In the genomic region with DNA sequence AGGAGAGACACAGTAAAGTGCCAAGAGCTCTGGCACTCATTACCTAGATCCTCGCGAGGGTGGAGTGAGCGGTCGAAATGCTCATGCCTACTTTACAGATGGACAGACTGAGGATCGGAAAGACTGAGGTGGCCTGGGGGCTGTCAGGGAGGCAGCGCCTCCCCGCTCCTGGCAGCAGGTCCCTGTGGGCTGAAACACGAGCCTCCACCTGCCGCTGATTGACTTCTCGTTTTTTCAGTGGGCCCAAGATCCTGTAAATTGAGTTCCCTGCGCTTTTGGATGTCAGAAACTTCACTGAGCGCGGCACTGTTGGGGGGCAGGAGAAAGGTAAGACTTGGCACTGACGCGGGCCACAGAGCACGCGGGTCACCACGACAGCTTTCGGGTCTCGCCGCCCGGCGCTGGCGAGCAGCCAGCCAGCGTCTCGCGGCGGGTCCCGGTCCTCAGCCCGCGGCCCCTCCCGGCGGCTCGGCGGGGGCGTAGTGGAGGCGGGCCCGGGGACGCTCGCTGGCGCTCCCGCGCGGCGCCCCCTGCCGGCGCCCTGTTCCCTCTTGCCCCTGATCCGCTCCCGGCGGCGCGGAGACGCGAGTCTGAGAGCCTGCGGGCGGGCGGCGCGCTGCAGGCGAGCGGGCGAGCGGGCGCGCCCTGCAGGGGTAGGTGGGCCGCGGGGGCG, we compare ENCODE assay signal across 8 cellular contexts. TPM values are rescaled to one million over a fixed set of nuclear protein-coding genes. Genes with fewer than 3 reads are reported as not detected.
DNase-seq lines count a peak whose midpoint lies in the region; ATAC-seq and TF ChIP-seq lines count a peak whose summit lies in the region.

No MANE protein-coding gene starts in this region.

- no TSS peak for BruUV-seq in HCT116 (replicated peaks; lab: Mats Ljungman, UMichigan)

- in situ Hi-C loops in astrocyte of the spinal cord (cut with HindIII; ENCODE audit: low sequenced_read_pairs): no loop called here

- peaks cover 11% of the 10 kb centered on the region; the same call in 1 of the 2 replicates for H4K20me1 ChIP-seq in DND-41 (ENCODE audit: insufficient read depth, low read length)
- H4K20me1 ChIP-seq in HCT116 (ENCODE audit: insufficient read depth): no peaks in the 10 kb centered on the region

- H2AFZ ChIP-seq in DND-41 (ENCODE audit: low read depth, low read length) (peak overlapping the region; percentile 95), HCT116 (ENCODE audit: low read depth, low read length, poor library complexity, severe bottlenecking) (peak overlapping the region; percentile 87)

- H3K4me3 ChIP-seq in DND-41 (ENCODE audit: low read depth in 1 of 2, low read length in 2 of 2) (peak overlapping the region; percentile 46 to 84), HCT116 (replicated peaks in 1 of 2; ENCODE audit: low read depth in 1 of 2, low read length in 2 of 2) (peak overlapping the region; percentile 51 to 59), astrocyte of the spinal cord (ENCODE audit: low read depth, low read length) (peak overlapping the region; percentile 47), iPS-18c (ENCODE audit: insufficient read depth, low read depth, low read length) (peak overlapping the region; percentile 64), skin epidermis (peak overlapping the region; percentile 1 to 68 (median 30))

- ATAC-seq in DND-41 (ENCODE audit: insufficient read depth, low read depth) (peak; percentile 86), HCT116 (peak; percentile 92), HG03196 (IDR thresholded peaks at IDR 0.05; ENCODE audit: unreplicated experiment) (no peak)

- H3K9me3 ChIP-seq in DND-41 (ENCODE audit: insufficient read depth, low read length, severe bottlenecking) (no peaks in the 10 kb centered on the region), HCT116 (ENCODE audit: control insufficient read depth in 1 of 2, insufficient read depth in 1 of 2, low read depth in 1 of 2, low read length in 2 of 2) (no peaks in the 10 kb centered on the region), iPS-18c (ENCODE audit: control insufficient read depth, insufficient read depth, low read length) (peaks cover 2% of the 10 kb centered on the region)

- H3K4me2 ChIP-seq in DND-41 (ENCODE audit: insufficient read depth, low read length): peak overlapping the region; percentile 76
- peak overlapping the region; percentile 93 for H3K4me2 ChIP-seq in HCT116 (ENCODE audit: low read length)

- DNase-seq in DND-41 (peak; percentile 91), HCT116 (ENCODE audit: low read depth, low spot score) (peak; percentile 51), NCI-H1436 (lab: John Stamatoyannopoulos, UW) (peak; percentile 92), T-helper 22 cell (ENCODE audit: low read depth) (peak; percentile 51), astrocyte of the spinal cord (ENCODE audit: low read depth, low spot score) (peak; percentile 49)

- H3K36me3 ChIP-seq in DND-41 (ENCODE audit: insufficient read depth, low read length) (no peaks in the 10 kb centered on the region), HCT116 (ENCODE audit: control insufficient read depth in 1 of 2, insufficient read depth in 2 of 2, low read length in 2 of 2) (no peaks in the 10 kb centered on the region)

- H3K9me2 ChIP-seq in HCT116 (ENCODE audit: insufficient read depth): no peaks in the 10 kb centered on the region

- intact Hi-C loops in HCT116 (cut with micrococcal nuclease): loop anchor here (2.0 kb wide), 1 partner anchor 58 kb away; no protein-coding TSS in a partner anchor

- CTCF ChIA-PET in HCT116 (lab: Charles Lee): interaction anchor here (0.6 kb wide), 1 partner anchor 9 kb away, joined by 3 read pairs; no protein-coding TSS in a partner anchor

- H3K27me3 ChIP-seq in DND-41 (ENCODE audit: insufficient read depth, low read length, poor library complexity) (no peaks in the 10 kb centered on the region), HCT116 (ENCODE audit: insufficient read depth, low read length) (no peaks in the 10 kb centered on the region)

- H3K4me1 ChIP-seq in DND-41 (ENCODE audit: insufficient read depth, low read length) (peaks cover 34% of the 10 kb centered on the region), HCT116 (ENCODE audit: control insufficient read depth in 1 of 2, insufficient read depth in 2 of 2, low read length in 2 of 2) (peaks cover 5 to 13% of the 10 kb centered on the region in 2 experiments; a peak in 3 of 4 replicates)

- RAD21 ChIA-PET in HCT116 (lab: Charles Lee; ENCODE audit: low non-redundant PET in 1 of 2, low total read pairs in 2 of 2, uncharacterized antibody in 2 of 2, unreplicated experiment in 2 of 2): no interaction called here

- peak overlapping the region; percentile 78 for H3K27ac ChIP-seq in DND-41 (ENCODE audit: low read length)
- peak overlapping the region; percentile 47 for H3K27ac ChIP-seq in HCT116 (ENCODE audit: low read depth, low read length)
- no peak overlapping the region for H3K27ac ChIP-seq in skin epidermis

- TF ChIP-seq RAD21 in HCT116 (IDR thresholded peaks at IDR 0.05; ENCODE audit: low read depth): peak; percentile 21; the same call in 1 of the 2 replicates

- TF ChIP-seq CTCF in DND-41 (IDR thresholded peaks at IDR 0.05; ENCODE audit: borderline replicate concordance, extremely low read depth, low read length, poor library complexity, severe bottlenecking) (peak; percentile 77), HCT116 (IDR thresholded peaks at IDR 0.05 in 2 of 3, conservative IDR thresholded peaks at IDR 0.05 in 1 of 3; ENCODE audit: borderline replicate concordance in 1 of 3, insufficient read depth in 1 of 3, low read depth in 2 of 3, low read length in 2 of 3) (peak; percentile 37 to 52 (median 41); a peak in 4 of 6 replicates), astrocyte of the spinal cord (IDR thresholded peaks at IDR 0.05; ENCODE audit: low read depth, low read length) (peak; percentile 49)

- H3K9ac ChIP-seq in DND-41 (ENCODE audit: low read depth, low read length) (peak overlapping the region; percentile 83), HCT116 (ENCODE audit: low read length) (peak overlapping the region; percentile 52)

- TF ChIP-seq POLR2A in HCT116 (IDR thresholded peaks at IDR 0.05; ENCODE audit: borderline replicate concordance, extremely low read depth, insufficient read depth, insufficient read length): no peak

- H3K79me2 ChIP-seq in DND-41 (ENCODE audit: insufficient read depth, low read length) (peaks cover 29% of the 10 kb centered on the region), HCT116 (ENCODE audit: insufficient read depth, low read length) (no peaks in the 10 kb centered on the region)

- POLR2A ChIA-PET in HCT116 (lab: Charles Lee): no interaction called here

TF ChIP-seq in HCT116, 20 proteins besides CTCF, POLR2A, EP300 and RAD21:
- TF ChIP-seq EGR1 (IDR thresholded peaks at IDR 0.05; ENCODE audit: low read depth) (peak; percentile 90), YY1 (IDR thresholded peaks at IDR 0.05; ENCODE audit: extremely low read depth, insufficient replicate concordance, low read depth, low read length) (peak; percentile 32), FOSL1 (IDR thresholded peaks at IDR 0.05; ENCODE audit: low read depth) (no peak), CBX3 (IDR thresholded peaks at IDR 0.05; ENCODE audit: low read depth) (peak; percentile 40; the same call in 1 of the 2 replicates)
- TF ChIP-seq, protein P1, sequence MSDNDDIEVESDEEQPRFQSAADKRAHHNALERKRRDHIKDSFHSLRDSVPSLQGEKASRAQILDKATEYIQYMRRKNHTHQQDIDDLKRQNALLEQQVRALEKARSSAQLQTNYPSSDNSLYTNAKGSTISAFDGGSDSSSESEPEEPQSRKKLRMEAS (IDR thresholded peaks at IDR 0.05): 0 out of 2 replicates have a peak, but pooled peaks have one; percentile 25
- TF ChIP-seq, protein P2, sequence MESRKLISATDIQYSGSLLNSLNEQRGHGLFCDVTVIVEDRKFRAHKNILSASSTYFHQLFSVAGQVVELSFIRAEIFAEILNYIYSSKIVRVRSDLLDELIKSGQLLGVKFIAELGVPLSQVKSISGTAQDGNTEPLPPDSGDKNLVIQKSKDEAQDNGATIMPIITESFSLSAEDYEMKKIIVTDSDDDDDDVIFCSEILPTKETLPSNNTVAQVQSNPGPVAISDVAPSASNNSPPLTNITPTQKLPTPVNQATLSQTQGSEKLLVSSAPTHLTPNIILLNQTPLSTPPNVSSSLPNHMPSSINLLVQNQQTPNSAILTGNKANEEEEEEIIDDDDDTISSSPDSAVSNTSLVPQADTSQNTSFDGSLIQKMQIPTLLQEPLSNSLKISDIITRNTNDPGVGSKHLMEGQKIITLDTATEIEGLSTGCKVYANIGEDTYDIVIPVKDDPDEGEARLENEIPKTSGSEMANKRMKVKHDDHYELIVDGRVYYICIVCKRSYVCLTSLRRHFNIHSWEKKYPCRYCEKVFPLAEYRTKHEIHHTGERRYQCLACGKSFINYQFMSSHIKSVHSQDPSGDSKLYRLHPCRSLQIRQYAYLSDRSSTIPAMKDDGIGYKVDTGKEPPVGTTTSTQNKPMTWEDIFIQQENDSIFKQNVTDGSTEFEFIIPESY (IDR thresholded peaks at IDR 0.05; ENCODE audit: extremely low read depth, insufficient replicate concordance, low read length): no peak
TF ChIP-seq in HCT116: peak in this region for 4.

RNA-seq across cellular contexts. Expression of a gene that starts 0.6 kb away (rescaled TPM):
- total RNA-seq in HCT116 (2021; ENCODE audit: unreplicated experiment): 7.1 TPM
- 3.8 and 5.7 TPM in 2 replicates for polyA plus RNA-seq in HCT116 (2012)

Comparison
In these comparisons a context has a peak if more than half of its experiments do, and no peak if none do; other contexts are left out.
1. H3K27ac ChIP-seq: peak in DND-41 (single experiment) and HCT116 (single experiment); none in skin epidermis (0 of 21).
2. Peak in every context shown above with its lines, with median percentiles within 50 percentile points of each other: DNase-seq, H3K4me3 ChIP-seq and CTCF ChIP-seq.